ENCODE assay signal across 1 cellular context in genomic region chr18:78154444-78154843, GRCh38.
TF ChIP-seq lines count a peak whose summit lies in the region.

No MANE protein-coding gene starts in this region.

TF ChIP-seq in H1, 55 proteins besides CTCF, POLR2A, EP300 and RAD21:
- TF ChIP-seq, protein P1, sequence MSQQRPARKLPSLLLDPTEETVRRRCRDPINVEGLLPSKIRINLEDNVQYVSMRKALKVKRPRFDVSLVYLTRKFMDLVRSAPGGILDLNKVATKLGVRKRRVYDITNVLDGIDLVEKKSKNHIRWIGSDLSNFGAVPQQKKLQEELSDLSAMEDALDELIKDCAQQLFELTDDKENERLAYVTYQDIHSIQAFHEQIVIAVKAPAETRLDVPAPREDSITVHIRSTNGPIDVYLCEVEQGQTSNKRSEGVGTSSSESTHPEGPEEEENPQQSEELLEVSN (IDR thresholded peaks at IDR 0.05), result no peak
- no peak for TF ChIP-seq TEAD4 (IDR thresholded peaks at IDR 0.05; ENCODE audit: low read depth, low read length)
- no peak for TF ChIP-seq PHF8 (conservative IDR thresholded peaks at IDR 0.05; ENCODE audit: low read depth, low read length)
- TF ChIP-seq BRCA1 (IDR thresholded peaks at IDR 0.05; ENCODE audit: low read depth, low read length), result no peak
- TF ChIP-seq EGR1 (IDR thresholded peaks at IDR 0.05; ENCODE audit: borderline replicate concordance, low read depth, low read length), result no peak
- TF ChIP-seq, protein P2, sequence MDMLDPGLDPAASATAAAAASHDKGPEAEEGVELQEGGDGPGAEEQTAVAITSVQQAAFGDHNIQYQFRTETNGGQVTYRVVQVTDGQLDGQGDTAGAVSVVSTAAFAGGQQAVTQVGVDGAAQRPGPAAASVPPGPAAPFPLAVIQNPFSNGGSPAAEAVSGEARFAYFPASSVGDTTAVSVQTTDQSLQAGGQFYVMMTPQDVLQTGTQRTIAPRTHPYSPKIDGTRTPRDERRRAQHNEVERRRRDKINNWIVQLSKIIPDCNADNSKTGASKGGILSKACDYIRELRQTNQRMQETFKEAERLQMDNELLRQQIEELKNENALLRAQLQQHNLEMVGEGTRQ (IDR thresholded peaks at IDR 0.05; ENCODE audit: low read length), result no peak
- TF ChIP-seq ZNF274 (IDR thresholded peaks at IDR 0.05; ENCODE audit: borderline replicate concordance, extremely low read depth, low read length), result no peak
- TF ChIP-seq TBP (IDR thresholded peaks at IDR 0.05; ENCODE audit: low read depth, low read length), result no peak
- no peak for TF ChIP-seq EZH2 (IDR thresholded peaks at IDR 0.05; ENCODE audit: low read depth, low read length, severe bottlenecking)
- no peak for TF ChIP-seq BCL11A (IDR thresholded peaks at IDR 0.05; ENCODE audit: low read depth in 2 of 2, low read length in 2 of 2)
- no peak for TF ChIP-seq POU5F1 (IDR thresholded peaks at IDR 0.05; ENCODE audit: low read depth, low read length)
- no peak for TF ChIP-seq KDM4A (IDR thresholded peaks at IDR 0.05; ENCODE audit: low read depth, low read length, severe bottlenecking)
- no peak for TF ChIP-seq RNF2 (IDR thresholded peaks at IDR 0.05; ENCODE audit: borderline replicate concordance, low read depth, low read length, missing control alignments, poor library complexity, severe bottlenecking)
- no peak for TF ChIP-seq HDAC2 (IDR thresholded peaks at IDR 0.05; ENCODE audit: borderline replicate concordance in 1 of 2, low read depth in 2 of 2, low read length in 2 of 2)
